Comparison of ENCODE assay signal across 13 cellular contexts in the genomic region with DNA sequence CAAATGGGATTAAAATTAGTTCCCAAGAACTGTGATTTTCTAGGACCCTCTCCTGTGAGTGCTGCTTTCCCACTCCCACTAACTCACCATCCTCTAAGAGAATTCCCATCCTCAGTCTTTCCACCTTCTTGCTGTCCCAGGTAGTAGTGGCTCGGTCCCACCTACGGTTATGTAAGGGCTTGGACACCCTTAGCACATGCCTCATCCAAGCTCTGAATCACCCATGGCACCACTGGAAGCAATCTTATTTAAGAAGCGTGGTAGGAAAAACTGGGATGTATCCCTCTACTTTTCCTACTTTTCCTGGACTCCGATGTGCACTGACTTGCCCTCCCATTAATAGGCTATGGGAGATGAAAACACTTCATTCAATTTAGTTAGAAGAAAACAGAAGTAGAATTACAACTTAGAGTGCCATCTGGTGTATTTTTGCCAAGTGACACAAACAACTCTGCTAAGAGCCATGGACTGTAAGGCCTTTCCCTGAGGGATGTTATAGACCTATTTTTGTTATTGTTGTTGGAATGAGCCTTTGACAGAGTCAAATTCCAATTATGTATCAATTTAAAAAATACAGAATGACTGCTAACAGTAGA. TPM values are rescaled to one million over a fixed set of nuclear protein-coding genes. Genes with fewer than 3 reads are reported as not detected.
DNase-seq lines count a peak whose midpoint lies in the region; ATAC-seq, FAIRE-seq and TF ChIP-seq lines count a peak whose summit lies in the region.
"Had no signal": no experiment of that assay in that cellular context is flagged by ENCODE, and none has a peak within 500 bp of the region (broad histone marks: within the 10 kb centered on the region; RNA-seq: fewer than 3 reads in every experiment).

No MANE protein-coding gene starts in this region.

- no peaks in the 10 kb centered on the region for H3K4me1 ChIP-seq in foreskin keratinocyte

- TF ChIP-seq CTCF in AG09319 (IDR thresholded peaks at IDR 0.05; ENCODE audit: low read depth, low read length) (peak; percentile 21), foreskin keratinocyte (conservative IDR thresholded peaks at IDR 0.05) (peak; percentile 65)

- H3K27me3 ChIP-seq in foreskin keratinocyte = no peaks in the 10 kb centered on the region

- ATAC-seq in foreskin keratinocyte (peak; percentile 48), GM19023 (IDR thresholded peaks at IDR 0.05; ENCODE audit: unreplicated experiment) (no peak), GM21723 (IDR thresholded peaks at IDR 0.05; ENCODE audit: unreplicated experiment) (no peak)
- ATAC-seq: natural killer cell treated with Interleukin-12 subunit alpha and Interleukin-12 subunit beta and Interleukin-15 and Interleukin-18, amount 100 ng/mL, for 72 hours had no signal

- DNase-seq in AG09319 (ENCODE audit: extremely low read depth, low read depth) = no peak
- DNase-seq in H54 (ENCODE audit: insufficient read length, low spot score) = no peak
- DNase-seq in RKO (ENCODE audit: low spot score) = peak; percentile 36
- peak in 1 of 2 donors; percentile 33 for DNase-seq in foreskin keratinocyte
- no peak for DNase-seq in HK-2 (ENCODE audit: unreplicated experiment)
- DNase-seq in NCI-H524 treated with DMSO at 0.1 percent for 48 hours (lab: John Stamatoyannopoulos, UW) = no peak
- DNase-seq: activated CD4-positive, alpha-beta T cell treated with anti-CD3 and anti-CD28 coated beads, Interleukin-2, amount 10 ng/mL, durations not matched to agents 24 days and 14 days; head of caudate nucleus had no signal

- H3K27ac ChIP-seq in foreskin keratinocyte = no peak overlapping the region

- no peak for TF ChIP-seq POLR2A in H54 (IDR thresholded peaks at IDR 0.05; ENCODE audit: low read depth, low read length)

- FAIRE-seq in H54 (lab: Jason Lieb, UNC) = peak; percentile 41
- FAIRE-seq: astrocyte had no signal

RNA-seq across cellular contexts. Expression of gene ANKRD22, which starts 13.7 kb away (rescaled TPM):
- total RNA-seq in foreskin keratinocyte = 0.24 and 0.35 TPM in 2 replicates
- 0.18 and 0.23 TPM in 2 replicates for polyA plus RNA-seq in foreskin keratinocyte
- total RNA-seq: activated CD4-positive, alpha-beta T cell treated with anti-CD3 and anti-CD28 coated beads, Interleukin-2, amount 10 ng/mL, durations not matched to agents 24 days and 14 days; astrocyte; G401 had no signal

RNA-seq across cellular contexts. Expression of gene STAMBPL1, which starts 14.7 kb away (rescaled TPM):
- 7.8 and 9.6 TPM in 2 replicates for total RNA-seq in foreskin keratinocyte
- polyA plus RNA-seq in foreskin keratinocyte = 4.6 and 6.8 TPM in 2 replicates
- total RNA-seq: G401 had no signal
